In genomic region chr14:58780595-58780994, GRCh38 we compare ENCODE assay signal across 20 cellular contexts.
A peak's percentile ranks its signal among the peaks of the same experiment; 100 is the strongest.
DNase-seq lines count a peak whose midpoint lies in the region; ATAC-seq, FAIRE-seq and TF ChIP-seq lines count a peak whose summit lies in the region.
"Had no signal": no experiment of that assay in that cellular context is flagged by ENCODE, and none has a peak within 500 bp of the region (broad histone marks: within the 10 kb centered on the region; RNA-seq: fewer than 3 reads in every experiment).

No MANE protein-coding gene starts in this region.

- intact Hi-C loops in colonic mucosa (cut with DNase I) (no loop called here), left colon (cut with DNase I, micrococcal nuclease) (no loop called here)

- DNase-seq in colonic mucosa, result peak; percentile 27
- DNase-seq in left colon, result no peak
- DNase-seq in small intestine, result peak; percentile 67
- DNase-seq in pons (ENCODE audit: low spot score), result no peak
- DNase-seq in H54 (ENCODE audit: insufficient read length, low spot score), result no peak
- DNase-seq: Calu3; CD4-positive, CD25-positive, alpha-beta regulatory T cell; CD8-positive, alpha-beta T cell; COR-L47; DMS53; DMS79 treated with DMSO at 0.1 percent for 48 hours; GM23248; H9 had no signal

- no peak overlapping the region for H3K27ac ChIP-seq in colonic mucosa
- H3K27ac ChIP-seq in small intestine (ENCODE audit: low read depth in 1 of 2, low read length in 1 of 2), result no peak overlapping the region
- H3K27ac ChIP-seq: C4-2B, GM23248 had no signal

- WGBS in small intestine, 3 donors, result 31 to 70% (median 47%) methylated on average over 6 of the region's 6 CpGs

- H3K36me3 ChIP-seq in colonic mucosa (no peaks in the 10 kb centered on the region), small intestine (ENCODE audit: control insufficient read depth in 2 of 2, insufficient read depth in 2 of 2, low read length in 2 of 2) (no peaks in the 10 kb centered on the region)

- TF ChIP-seq CTCF in colonic mucosa (IDR thresholded peaks at IDR 0.05), result no peak

- H3K9me3 ChIP-seq in colonic mucosa (no peaks in the 10 kb centered on the region), small intestine (ENCODE audit: control insufficient read depth, low read depth) (no peaks in the 10 kb centered on the region)

- ATAC-seq in left colon, result peak; percentile 97
- ATAC-seq in HG03095 (IDR thresholded peaks at IDR 0.05; ENCODE audit: unreplicated experiment), result no peak
- ATAC-seq: CD8-positive, alpha-beta T cell; HCT116 had no signal

- no peak overlapping the region for H3K9ac ChIP-seq in colonic mucosa (ENCODE audit: low read depth in 2 of 2, low read length in 2 of 2)
- H3K9ac ChIP-seq: GM23248 had no signal

- H3K4me3 ChIP-seq in colonic mucosa (no peak overlapping the region), small intestine (ENCODE audit: low read depth in 1 of 2, low read length in 2 of 2) (no peak overlapping the region)
- H3K4me3 ChIP-seq: GM23248 had no signal

- TF ChIP-seq POLR2A in H54 (IDR thresholded peaks at IDR 0.05; ENCODE audit: low read depth, low read length), result no peak

- H3K27me3 ChIP-seq in colonic mucosa (no peaks in the 10 kb centered on the region), small intestine (ENCODE audit: control insufficient read depth in 2 of 2, insufficient read depth in 2 of 2, low read length in 2 of 2) (no peaks in the 10 kb centered on the region)

- no peaks in the 10 kb centered on the region for H3K4me1 ChIP-seq in colonic mucosa
- H3K4me1 ChIP-seq in small intestine (ENCODE audit: control insufficient read depth in 2 of 2, insufficient read depth in 1 of 2, low read depth in 1 of 2, low read length in 1 of 2), result peaks cover 0 to 2% of the 10 kb centered on the region in 2 donors

- FAIRE-seq in small intestine (lab: Jason Lieb, UNC) (no peak), H54 (lab: Jason Lieb, UNC) (no peak)
- FAIRE-seq: G401.6, GM12892, GM19239, H1 had no signal

Comparison
In these comparisons a context has a peak if more than half of its experiments do, and no peak if none do; other contexts are left out.
1. DNase-seq: peak in colonic mucosa (single experiment) and small intestine (single experiment); none in left colon (0 of 2), pons (single experiment) and H54 (single experiment).